14 cellular contexts compared by ENCODE assay signal in genomic region chr16:600781-601180, GRCh38. TPM values are rescaled to one million over a fixed set of nuclear protein-coding genes. Genes with fewer than 3 reads are reported as not detected.
A peak's percentile ranks its signal among the peaks of the same experiment; 100 is the strongest.
DNase-seq lines count a peak whose midpoint lies in the region; ATAC-seq, FAIRE-seq and TF ChIP-seq lines count a peak whose summit lies in the region.
"Had no signal": no experiment of that assay in that cellular context is flagged by ENCODE, and none has a peak within 500 bp of the region (broad histone marks: within the 10 kb centered on the region; RNA-seq: fewer than 3 reads in every experiment).

No MANE protein-coding gene starts in this region.

- in situ Hi-C loops in astrocyte of the spinal cord (cut with HindIII; ENCODE audit: low sequenced_read_pairs): no loop called here

- peak in 1 of 4 donors; percentile 42 for ATAC-seq in right lobe of liver

- H3K4me3 ChIP-seq in astrocyte of the spinal cord (ENCODE audit: low read depth, low read length) (no peak overlapping the region), right lobe of liver (no peak overlapping the region), thyroid gland (replicated peaks in 1 of 3) (no peak overlapping the region)
- H3K4me3 ChIP-seq: upper lobe of left lung had no signal

- H3K27me3 ChIP-seq in right lobe of liver (no peaks in the 10 kb centered on the region), thyroid gland (no peaks in the 10 kb centered on the region)
- H3K27me3 ChIP-seq: upper lobe of left lung had no signal

- H3K27ac ChIP-seq in right lobe of liver (no peak overlapping the region), thyroid gland (no peak overlapping the region)
- H3K27ac ChIP-seq: 22Rv1, upper lobe of left lung had no signal

- TF ChIP-seq POLR2A in right lobe of liver (IDR thresholded peaks at IDR 0.05) (no peak), thyroid gland (IDR thresholded peaks at IDR 0.05) (no peak), GM12892 (IDR thresholded peaks at IDR 0.05; ENCODE audit: low read depth, low read length) (no peak)

- H3K36me3 ChIP-seq in right lobe of liver: no peaks in the 10 kb centered on the region
- no peaks in the 10 kb centered on the region for H3K36me3 ChIP-seq in thyroid gland

- intact Hi-C loops in right lobe of liver (cut with DNase I) (no loop called here), thyroid gland (cut with DNase I) (no loop called here), cardiac septum (cut with DNase I) (no loop called here)

- 49% methylated on average over 6 of the region's 7 CpGs for WGBS in right lobe of liver (ENCODE audit: insufficient coverage, low coverage, low lambda C conversion rate, missing lambda C conversion rate)
- 75 to 76% methylated on average over 7 of the region's 7 CpGs for WGBS in thyroid gland, 2 donors

- DNase-seq in DMS 273 (lab: John Stamatoyannopoulos, UW; ENCODE audit: unreplicated experiment) (peak; percentile 70), DMS 273 treated with DMSO at 0.1 percent for 48 hours (lab: John Stamatoyannopoulos, UW) (no peak), Kasumi-1 (lab: John Stamatoyannopoulos, UW) (peak; percentile 44 to 55), astrocyte of the spinal cord (ENCODE audit: low read depth, low spot score) (no peak), right lobe of liver (no peak), thyroid gland (no peak), GM12892 (ENCODE audit: insufficient read length) (no peak), cardiac septum (ENCODE audit: low spot score) (no peak)
- DNase-seq: activated CD8-positive, alpha-beta memory T cell treated with anti-CD3 and anti-CD28 coated beads, Interleukin-2, amount 50 U/mL, for 48 hours; NCI-H1105; SHP77 treated with DMSO at 0.1 percent for 48 hours; upper lobe of left lung had no signal

- no peak for FAIRE-seq in GM12892 (lab: Jason Lieb, UNC)

- H3K4me1 ChIP-seq in right lobe of liver (peaks cover 0 to 17% (median 6%) of the 10 kb centered on the region in 4 donors), thyroid gland (no peaks in the 10 kb centered on the region)

- TF ChIP-seq CTCF in astrocyte of the spinal cord (IDR thresholded peaks at IDR 0.05; ENCODE audit: low read depth, low read length) (peak; percentile 27), right lobe of liver (IDR thresholded peaks at IDR 0.05) (peak in 3 of 4 donors; percentile 6 to 27 (median 19)), thyroid gland (IDR thresholded peaks at IDR 0.05) (no peak)

- H3K9me3 ChIP-seq in right lobe of liver: no peaks in the 10 kb centered on the region
- no peaks in the 10 kb centered on the region for H3K9me3 ChIP-seq in thyroid gland

RNA-seq across cellular contexts. Expression of gene RAB40C, which starts 10.9 kb away (rescaled TPM):
- total RNA-seq in right lobe of liver: 10 to 100 TPM in 5 of 6 experiments, 1 to 10 TPM in 1; 10.0 to 14.1 (median 12.0) TPM
- total RNA-seq in thyroid gland: 10 to 100 TPM; 17.7 to 24.4 (median 18.4) TPM
- polyA plus RNA-seq in GM12892 (2012; ENCODE audit: missing spikeins): 2.5 TPM
- 19.4 TPM for total RNA-seq in cardiac septum

RNA-seq across cellular contexts. Expression of gene WFIKKN1, which starts 30.0 kb away (rescaled TPM):
- total RNA-seq in right lobe of liver (under 1 TPM; 0.43 to 0.70 (median 0.56) TPM), thyroid gland (1 to 10 TPM in 1 of 4 donors, under 1 TPM in 3; 0.13 to 1.8 (median 0.77) TPM), cardiac septum (0.40 TPM)
- not detected for polyA plus RNA-seq in GM12892 (2012; ENCODE audit: missing spikeins)

RNA-seq across cellular contexts. Expression of gene PIGQ, which starts 31.0 kb away (rescaled TPM):
- total RNA-seq in right lobe of liver (10 to 100 TPM; 19.5 to 32.0 (median 27.8) TPM), thyroid gland (100 to 1,000 TPM in 3 of 4 donors, 10 to 100 TPM in 1; 69.6 to 125 (median 108) TPM), cardiac septum (25.5 TPM)
- polyA plus RNA-seq in GM12892 (2012; ENCODE audit: missing spikeins): 5.1 TPM

RNA-seq across cellular contexts. Expression of gene NHLRC4, which starts 34.0 kb away (rescaled TPM):
- total RNA-seq in right lobe of liver: under 1 TPM in 5 of 6 experiments, not detected in 1; 0.12 to 0.33 (median 0.28) TPM
- total RNA-seq in thyroid gland: under 1 TPM in 3 of 4 donors, not detected in 1; 0.63 to 0.81 (median 0.67) TPM
- 0.28 TPM for polyA plus RNA-seq in GM12892 (2012; ENCODE audit: missing spikeins)
- total RNA-seq in cardiac septum: 0.30 TPM
- polyA plus RNA-seq: neural cell had no signal

RNA-seq across cellular contexts. Expression of gene METTL26, which starts 35.3 kb away (rescaled TPM):
- 100 to 1,000 TPM in 1 of 6 experiments, 10 to 100 TPM in 5; 22.7 to 126 (median 32.6) TPM for total RNA-seq in right lobe of liver
- 100 to 1,000 TPM in 2 of 4 donors, 10 to 100 TPM in 2; 54.2 to 180 (median 115) TPM for total RNA-seq in thyroid gland
- 44.1 TPM for polyA plus RNA-seq in GM12892 (2012; ENCODE audit: missing spikeins)
- total RNA-seq in cardiac septum: 47.7 TPM

Comparison
In these comparisons a context has a peak if more than half of its experiments do, and no peak if none do; other contexts are left out.
1. DNase-seq: peak in DMS 273 (single experiment) and Kasumi-1 (2 of 2); none in DMS 273 treated with DMSO at 0.1 percent for 48 hours (single experiment), astrocyte of the spinal cord (single experiment), right lobe of liver (0 of 3), thyroid gland (0 of 2), GM12892 (single experiment) and cardiac septum (single experiment).
2. CTCF ChIP-seq: peak in astrocyte of the spinal cord (single experiment) and right lobe of liver (3 of 4); none in thyroid gland (0 of 6).